ENCODE assay signal across 7 cellular contexts in the genomic region with DNA sequence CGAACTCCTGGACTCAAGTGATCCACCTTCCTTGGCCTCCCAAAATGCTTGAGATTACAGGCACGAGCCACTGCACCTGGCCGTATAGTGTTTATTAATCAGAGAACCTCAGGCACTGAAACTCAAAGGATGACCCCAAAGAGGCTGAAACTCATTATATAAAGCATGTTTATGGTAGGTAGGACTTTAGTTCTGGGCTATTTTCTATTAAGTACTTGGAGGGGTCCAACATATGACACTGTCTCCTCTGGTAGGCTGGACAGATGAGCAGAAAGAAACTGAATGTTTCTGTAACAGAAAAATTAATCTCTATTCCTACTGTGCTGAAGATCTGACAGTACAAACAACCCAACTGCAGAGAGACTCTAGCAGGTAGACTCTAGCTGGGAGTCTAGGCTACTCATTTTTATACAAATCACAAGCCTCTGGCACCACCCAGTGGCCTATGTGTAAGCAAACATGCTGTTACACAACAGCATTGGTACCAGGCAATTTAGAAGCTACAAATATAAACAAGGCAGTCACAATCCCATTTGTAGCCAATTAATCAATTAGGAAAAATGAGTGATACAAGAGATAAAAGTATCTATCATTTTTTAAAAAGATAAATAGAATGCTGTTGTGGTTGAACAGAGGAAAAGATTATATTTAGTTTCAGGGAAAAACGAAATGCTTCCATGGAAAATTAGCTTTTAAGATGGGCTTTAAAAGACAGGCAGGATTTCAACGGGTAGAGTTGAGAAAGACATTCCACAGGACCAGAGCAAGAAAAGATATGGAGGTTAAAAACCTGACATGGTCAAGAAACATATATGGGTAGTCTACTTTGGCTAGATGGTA.
A peak's percentile ranks its signal among the peaks of the same experiment; 100 is the strongest.
DNase-seq lines count a peak whose midpoint lies in the region; ATAC-seq and TF ChIP-seq lines count a peak whose summit lies in the region.

No MANE protein-coding gene starts in this region.

- H3K4me1 Mint-ChIP-seq in memory B cell: no peaks in the 10 kb centered on the region
- H3K4me1 Mint-ChIP-seq in stimulated activated effector memory CD8-positive, alpha-beta T cell treated with anti-CD3 and anti-CD28 coated beads, Interleukin-12 subunit alpha, Interleukin-12 subunit beta, amount 100 ng/mL, for 72 hours: peaks cover 10% of the 10 kb centered on the region

- H3K27ac Mint-ChIP-seq in memory B cell: peak overlapping the region; percentile 50
- peak overlapping the region; percentile 4 for H3K27ac Mint-ChIP-seq in stimulated activated effector memory CD8-positive, alpha-beta T cell treated with anti-CD3 and anti-CD28 coated beads, Interleukin-12 subunit alpha, Interleukin-12 subunit beta, amount 100 ng/mL, for 72 hours

- TF ChIP-seq CTCF in GM12872 (IDR thresholded peaks at IDR 0.05; ENCODE audit: insufficient read depth, low read depth, low read length): peak; percentile 67

- H3K9me3 Mint-ChIP-seq in memory B cell: no peaks in the 10 kb centered on the region
- H3K9me3 Mint-ChIP-seq in stimulated activated effector memory CD8-positive, alpha-beta T cell treated with anti-CD3 and anti-CD28 coated beads, Interleukin-12 subunit alpha, Interleukin-12 subunit beta, amount 100 ng/mL, for 72 hours: no peaks in the 10 kb centered on the region

- no peak overlapping the region for H3K4me3 Mint-ChIP-seq in memory B cell
- no peak overlapping the region for H3K4me3 Mint-ChIP-seq in stimulated activated effector memory CD8-positive, alpha-beta T cell treated with anti-CD3 and anti-CD28 coated beads, Interleukin-12 subunit alpha, Interleukin-12 subunit beta, amount 100 ng/mL, for 72 hours

- H3K27me3 Mint-ChIP-seq in memory B cell: no peaks in the 10 kb centered on the region

- H3K36me3 Mint-ChIP-seq in memory B cell: peaks cover 2% of the 10 kb centered on the region
- peaks cover 86% of the 10 kb centered on the region for H3K36me3 Mint-ChIP-seq in stimulated activated effector memory CD8-positive, alpha-beta T cell treated with anti-CD3 and anti-CD28 coated beads, Interleukin-12 subunit alpha, Interleukin-12 subunit beta, amount 100 ng/mL, for 72 hours

- ATAC-seq in HG03196 (IDR thresholded peaks at IDR 0.05; ENCODE audit: unreplicated experiment) (peak; percentile 77), memory B cell (ENCODE audit: low read depth) (peak; percentile 100)
- peak; percentile 89 for ATAC-seq in stimulated activated effector memory CD8-positive, alpha-beta T cell treated with anti-CD3 and anti-CD28 coated beads, Interleukin-12 subunit alpha, Interleukin-12 subunit beta, amount 100 ng/mL, for 72 hours

- peak; percentile 47 to 81 for DNase-seq in NCI-H524 (lab: John Stamatoyannopoulos, UW)
- DNase-seq in activated CD4-positive, alpha-beta T cell treated with anti-CD3 and anti-CD28 coated beads, Interleukin-2, amount 50 U/mL, for 1 hour: peak; percentile 60
- DNase-seq in effector CD8-positive, alpha-beta T cell (lab: John Stamatoyannopoulos, UW): peak; percentile 34
- DNase-seq in memory B cell (ENCODE audit: low spot score in 2 of 2): peak; percentile 38 to 49
- DNase-seq in stimulated activated effector memory CD8-positive, alpha-beta T cell treated with anti-CD3 and anti-CD28 coated beads, Interleukin-12 subunit alpha, Interleukin-12 subunit beta, amount 100 ng/mL, for 72 hours (ENCODE audit: low spot score in 2 of 2): no peak

Comparison
In these comparisons a context has a peak if more than half of its experiments do, and no peak if none do; other contexts are left out.
1. DNase-seq: peak in NCI-H524 (2 of 2), activated CD4-positive, alpha-beta T cell treated with anti-CD3 and anti-CD28 coated beads, Interleukin-2, amount 50 U/mL, for 1 hour (single experiment), effector CD8-positive, alpha-beta T cell (single experiment) and memory B cell (2 of 2); none in stimulated activated effector memory CD8-positive, alpha-beta T cell treated with anti-CD3 and anti-CD28 coated beads, Interleukin-12 subunit alpha, Interleukin-12 subunit beta, amount 100 ng/mL, for 72 hours (0 of 2).
2. Peak in every context shown above with its lines, with median percentiles within 50 percentile points of each other: ATAC-seq.